In the genomic region with DNA sequence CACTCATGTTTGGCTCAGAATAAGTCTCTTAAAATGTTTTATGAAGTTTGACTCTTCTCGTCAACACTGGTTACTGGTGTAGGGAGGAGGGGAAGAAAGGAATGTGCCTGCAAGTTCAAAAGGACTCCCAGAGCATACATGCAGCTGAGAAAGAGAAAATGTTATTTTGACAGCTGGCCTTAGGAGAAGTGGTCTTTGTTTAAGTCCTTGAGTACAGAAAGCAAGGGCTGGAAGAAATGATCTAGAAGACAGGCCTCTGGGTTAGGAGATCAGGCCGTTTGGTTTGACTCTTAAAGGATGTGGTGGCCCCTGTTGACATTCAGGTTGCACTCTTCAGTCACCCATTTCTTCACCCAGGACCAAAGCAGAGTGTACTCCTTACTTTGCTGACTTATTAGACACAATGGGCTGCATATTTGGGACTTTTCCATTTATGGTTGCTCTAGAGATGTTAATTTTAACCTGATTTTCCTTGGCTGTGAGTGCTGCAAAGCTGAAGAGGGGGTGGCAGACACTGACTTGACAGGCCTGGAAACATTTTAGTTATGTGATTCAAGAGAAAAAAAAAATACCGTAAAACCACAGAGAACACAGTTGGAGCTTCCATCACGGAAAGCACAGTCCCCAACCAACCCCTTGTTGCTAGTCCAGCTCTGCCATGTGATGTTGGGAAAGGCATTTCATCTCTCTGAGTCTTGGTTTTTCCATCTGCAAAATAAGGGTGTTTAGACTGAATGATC, we compare ENCODE assay signal across 9 cellular contexts.
DNase-seq lines count a peak whose midpoint lies in the region.
"Had no signal": no experiment of that assay in that cellular context is flagged by ENCODE, and none has a peak within 500 bp of the region (broad histone marks: within the 10 kb centered on the region; RNA-seq: fewer than 3 reads in every experiment).

No MANE protein-coding gene starts in this region.

- H3K27ac Mint-ChIP-seq in activated T-helper 1 cell treated with anti-CD3 and anti-CD28 coated beads, Interleukin-12 subunit alpha, Interleukin-12 subunit beta, Interleukin-2, Interleukin-4 antibody, amounts not matched to agents 30 ng/mL and 10 ng/mL and 1 ng/mL, durations not matched to agents 14 hours and 24 hours and 36 hours: no peak overlapping the region
- H3K27ac Mint-ChIP-seq: CD4-positive, CD25-positive, alpha-beta regulatory T cell had no signal

- peaks cover 5% of the 10 kb centered on the region for H3K27me3 Mint-ChIP-seq in activated T-helper 1 cell treated with anti-CD3 and anti-CD28 coated beads, Interleukin-12 subunit alpha, Interleukin-12 subunit beta, Interleukin-2, Interleukin-4 antibody, amounts not matched to agents 30 ng/mL and 10 ng/mL and 1 ng/mL, durations not matched to agents 14 hours and 24 hours and 36 hours (ENCODE audit: insufficient read depth)

- no peaks in the 10 kb centered on the region for H3K4me1 Mint-ChIP-seq in activated T-helper 1 cell treated with anti-CD3 and anti-CD28 coated beads, Interleukin-12 subunit alpha, Interleukin-12 subunit beta, Interleukin-2, Interleukin-4 antibody, amounts not matched to agents 30 ng/mL and 10 ng/mL and 1 ng/mL, durations not matched to agents 14 hours and 24 hours and 36 hours (ENCODE audit: low read depth)
- H3K4me1 Mint-ChIP-seq: CD4-positive, CD25-positive, alpha-beta regulatory T cell had no signal

- no peaks in the 10 kb centered on the region for H3K36me3 Mint-ChIP-seq in activated T-helper 1 cell treated with anti-CD3 and anti-CD28 coated beads, Interleukin-12 subunit alpha, Interleukin-12 subunit beta, Interleukin-2, Interleukin-4 antibody, amounts not matched to agents 30 ng/mL and 10 ng/mL and 1 ng/mL, durations not matched to agents 14 hours and 24 hours and 36 hours (ENCODE audit: low read depth)
- H3K36me3 Mint-ChIP-seq: CD4-positive, CD25-positive, alpha-beta regulatory T cell had no signal

- intact Hi-C loops in activated T-helper 1 cell treated with anti-CD3 and anti-CD28 coated beads, Interleukin-12 subunit alpha, Interleukin-12 subunit beta, Interleukin-2, Interleukin-4 antibody, amounts not matched to agents 30 ng/mL and 10 ng/mL and 1 ng/mL, durations not matched to agents 14 hours and 24 hours and 36 hours (cut with micrococcal nuclease): loop anchor here (2.0 kb wide), 1 partner anchor 600 kb away; no protein-coding TSS in a partner anchor

- no peaks in the 10 kb centered on the region for H3K9me3 Mint-ChIP-seq in activated T-helper 1 cell treated with anti-CD3 and anti-CD28 coated beads, Interleukin-12 subunit alpha, Interleukin-12 subunit beta, Interleukin-2, Interleukin-4 antibody, amounts not matched to agents 30 ng/mL and 10 ng/mL and 1 ng/mL, durations not matched to agents 14 hours and 24 hours and 36 hours

- DNase-seq in GM03348 (ENCODE audit: low spot score) (peak; percentile 65), amniotic epithelial cell (ENCODE audit: low read depth) (peak; percentile 49), foreskin melanocyte (peak; percentile 29), putamen (ENCODE audit: low spot score) (peak; percentile 70), SW 1271 (lab: John Stamatoyannopoulos, UW) (no peak)
- DNase-seq in activated T-helper 1 cell treated with anti-CD3 and anti-CD28 coated beads, Interleukin-12 subunit alpha, Interleukin-12 subunit beta, Interleukin-2, Interleukin-4 antibody, amounts not matched to agents 30 ng/mL and 10 ng/mL and 1 ng/mL, durations not matched to agents 14 hours and 24 hours and 36 hours (ENCODE audit: low spot score): no peak
- no peak for DNase-seq in activated T-cell treated with anti-CD3 and anti-CD28 coated beads, Interleukin-2, amount 50 U/mL, for 48 hours
- DNase-seq in stimulated activated CD4-positive, alpha-beta T cell treated with anti-CD3 and anti-CD28 coated beads, Interleukin-4, amount 100 ng/mL, for 24 hours: no peak
- DNase-seq: CD4-positive, CD25-positive, alpha-beta regulatory T cell had no signal

- H3K4me3 Mint-ChIP-seq in activated T-helper 1 cell treated with anti-CD3 and anti-CD28 coated beads, Interleukin-12 subunit alpha, Interleukin-12 subunit beta, Interleukin-2, Interleukin-4 antibody, amounts not matched to agents 30 ng/mL and 10 ng/mL and 1 ng/mL, durations not matched to agents 14 hours and 24 hours and 36 hours: no peak overlapping the region
- H3K4me3 Mint-ChIP-seq: CD4-positive, CD25-positive, alpha-beta regulatory T cell had no signal

Comparison
In these comparisons a context has a peak if more than half of its experiments do, and no peak if none do; other contexts are left out.
1. DNase-seq: peak in GM03348 (single experiment), amniotic epithelial cell (single experiment), foreskin melanocyte (single experiment) and putamen (single experiment); none in activated T-helper 1 cell treated with anti-CD3 and anti-CD28 coated beads, Interleukin-12 subunit alpha, Interleukin-12 subunit beta, Interleukin-2, Interleukin-4 antibody, amounts not matched to agents 30 ng/mL and 10 ng/mL and 1 ng/mL, durations not matched to agents 14 hours and 24 hours and 36 hours (single experiment), activated T-cell treated with anti-CD3 and anti-CD28 coated beads, Interleukin-2, amount 50 U/mL, for 48 hours (0 of 2), stimulated activated CD4-positive, alpha-beta T cell treated with anti-CD3 and anti-CD28 coated beads, Interleukin-4, amount 100 ng/mL, for 24 hours (single experiment) and SW 1271 (0 of 2).